ENCODE assay signal across 8 cellular contexts in genomic region chr5:65213921-65214525, GRCh38.
DNase-seq lines count a peak whose midpoint lies in the region; ATAC-seq and TF ChIP-seq lines count a peak whose summit lies in the region.

No MANE protein-coding gene starts in this region.

- H3K27ac Mint-ChIP-seq in WTC11: peak overlapping the region; percentile 58; the same call in 1 of the 2 replicates

- H3K36me3 ChIP-seq in BJ (ENCODE audit: control insufficient read depth, insufficient read depth, low read length): peaks cover 6% of the 10 kb centered on the region

- peaks cover 13% of the 10 kb centered on the region for H3K9me3 Mint-ChIP-seq in WTC11

- no peak overlapping the region for H3K4me3 ChIP-seq in BJ (ENCODE audit: low read depth, low read length)

- H3K36me3 Mint-ChIP-seq in WTC11: 0 out of 2 replicates have a peak, but pooled peaks cover 2% of the 10 kb centered on the region

- intact Hi-C loops in left colon (cut with DNase I, micrococcal nuclease): no loop called here

- ATAC-seq in WTC11: peak; percentile 95
- peak; percentile 80 for ATAC-seq in left colon

- CTCF ChIA-PET in BJ (lab: Yijun Ruan, JAX): interaction anchor here (0.7 to 1.5 kb wide), 3 partner anchors 10 to 266 kb away, joined by 3 to 4 read pairs (median 4); no protein-coding TSS in a partner anchor
- CTCF ChIA-PET in WTC11 (lab: Charles Lee): interaction anchor here (1.0 to 1.2 kb wide), 3 partner anchors 16 to 268 kb away, joined by 3 to 5 read pairs (median 3); partner anchors contain the start of gene ADAMTS6

- POLR2A ChIA-PET in BJ (lab: Charles Lee): no interaction called here
- POLR2A ChIA-PET in WTC11 (lab: Charles Lee): interaction anchor here (0.6 kb wide), 1 partner anchor 159 kb away, joined by 4 read pairs; no protein-coding TSS in a partner anchor

- TF ChIP-seq CTCF in BJ (IDR thresholded peaks at IDR 0.05; ENCODE audit: insufficient read depth, low read depth, low read length): peak; percentile 41
- peak; percentile 48; the same call in 1 of the 2 replicates for TF ChIP-seq CTCF in WTC11 (IDR thresholded peaks at IDR 0.05)

- no peak overlapping the region for H3K4me3 Mint-ChIP-seq in WTC11

- peaks cover 30% of the 10 kb centered on the region for H3K4me1 Mint-ChIP-seq in WTC11

- no peaks in the 10 kb centered on the region for H3K27me3 ChIP-seq in BJ (ENCODE audit: control insufficient read depth, insufficient read depth, low read length)

- DNase-seq in BJ (ENCODE audit: low read depth): no peak
- DNase-seq in HT1080 (ENCODE audit: low read depth): peak; percentile 40
- DNase-seq in WTC11 (ENCODE audit: low spot score): peak; percentile 30
- DNase-seq in left colon: peak in 1 of 2 donors; percentile 7
- no peak for DNase-seq in NCI-H1105 treated with DMSO at 0.1 percent for 48 hours (lab: John Stamatoyannopoulos, UW)
- no peak for DNase-seq in T-helper 9 cell
- no peak for DNase-seq in NCI-H2196 treated with DMSO at 0.1 percent for 48 hours (lab: John Stamatoyannopoulos, UW; ENCODE audit: unreplicated experiment)
- DNase-seq in activated CD8-positive, alpha-beta memory T cell treated with anti-CD3 and anti-CD28 coated beads for 24 hours: no peak

- no peaks in the 10 kb centered on the region for H3K27me3 Mint-ChIP-seq in WTC11 (ENCODE audit: low read depth)

TF ChIP-seq in WTC11, 78 proteins besides CTCF, POLR2A, EP300 and RAD21:
- no peak for TF ChIP-seq EMX1 (CRISPR knock-in tag; IDR thresholded peaks at IDR 0.05)
- no peak for TF ChIP-seq SOX15 (CRISPR knock-in tag; IDR thresholded peaks at IDR 0.05)
- TF ChIP-seq MYBL2 (CRISPR knock-in tag; IDR thresholded peaks at IDR 0.05): no peak
- no peak for TF ChIP-seq ATF2 (CRISPR knock-in tag; IDR thresholded peaks at IDR 0.05; ENCODE audit: borderline replicate concordance, low read depth)
- TF ChIP-seq KAT7 (CRISPR knock-in tag; IDR thresholded peaks at IDR 0.05; ENCODE audit: borderline replicate concordance): no peak
- no peak for TF ChIP-seq ZNF219 (CRISPR knock-in tag; IDR thresholded peaks at IDR 0.05; ENCODE audit: borderline replicate concordance)
- no peak for TF ChIP-seq E2F4 (CRISPR knock-in tag; IDR thresholded peaks at IDR 0.05; ENCODE audit: borderline replicate concordance, low read depth)
- TF ChIP-seq E2F5 (CRISPR knock-in tag; IDR thresholded peaks at IDR 0.05): no peak
- TF ChIP-seq SMAD4 (CRISPR knock-in tag; IDR thresholded peaks at IDR 0.05): no peak
- TF ChIP-seq MLX (CRISPR knock-in tag; IDR thresholded peaks at IDR 0.05): no peak
- TF ChIP-seq ARID4B (CRISPR knock-in tag; IDR thresholded peaks at IDR 0.05; ENCODE audit: borderline replicate concordance): no peak
TF ChIP-seq in WTC11: peak in this region for 0.

Comparison
In these comparisons a context has a peak if more than half of its experiments do, and no peak if none do; other contexts are left out.
1. DNase-seq: peak in HT1080 (single experiment) and WTC11 (single experiment); none in BJ (single experiment), NCI-H1105 treated with DMSO at 0.1 percent for 48 hours (single experiment), T-helper 9 cell (single experiment), NCI-H2196 treated with DMSO at 0.1 percent for 48 hours (single experiment) and activated CD8-positive, alpha-beta memory T cell treated with anti-CD3 and anti-CD28 coated beads for 24 hours (single experiment).